In genomic region chr1:202858789-202859414, GRCh38 we compare ENCODE assay signal across 2 cellular contexts.
TF ChIP-seq lines count a peak whose summit lies in the region.

No MANE protein-coding gene starts in this region.

TF ChIP-seq in H1, 55 proteins besides CTCF, POLR2A, EP300 and RAD21:
- TF ChIP-seq CREB1 (IDR thresholded peaks at IDR 0.05) (no peak), YY1 (IDR thresholded peaks at IDR 0.05; ENCODE audit: low read depth, low read length) (no peak), GABPA (IDR thresholded peaks at IDR 0.05; ENCODE audit: borderline replicate concordance, insufficient read depth, low read length) (no peak), CHD1 (IDR thresholded peaks at IDR 0.05; ENCODE audit: low read depth, low read length) (no peak), KDM5A (IDR thresholded peaks at IDR 0.05; ENCODE audit: low read length) (no peak), EGR1 (IDR thresholded peaks at IDR 0.05; ENCODE audit: borderline replicate concordance, low read depth, low read length) (no peak), HDAC2 (IDR thresholded peaks at IDR 0.05; ENCODE audit: borderline replicate concordance in 1 of 2, low read depth in 2 of 2, low read length in 2 of 2) (no peak), SIN3A (conservative IDR thresholded peaks at IDR 0.05 in 1 of 2, IDR thresholded peaks at IDR 0.05 in 1 of 2; ENCODE audit: low read depth in 1 of 2, low read length in 2 of 2) (no peak), JUND (IDR thresholded peaks at IDR 0.05; ENCODE audit: low read length) (no peak), SIX5 (IDR thresholded peaks at IDR 0.05; ENCODE audit: low read depth, low read length) (no peak), USF2 (IDR thresholded peaks at IDR 0.05; ENCODE audit: low read length) (no peak), MAFK (IDR thresholded peaks at IDR 0.05; ENCODE audit: low read depth, low read length) (no peak), CHD2 (IDR thresholded peaks at IDR 0.05; ENCODE audit: low read length) (no peak)

TF ChIP-seq in HepG2, 621 proteins besides CTCF, POLR2A, EP300 and RAD21:
- TF ChIP-seq ZBTB1 (CRISPR knock-in tag; IDR thresholded peaks at IDR 0.05; ENCODE audit: borderline replicate concordance): no peak
- TF ChIP-seq ZNF101 (CRISPR knock-in tag; IDR thresholded peaks at IDR 0.05; ENCODE audit: borderline replicate concordance, low read depth): no peak
- TF ChIP-seq CREBL2 (CRISPR knock-in tag; IDR thresholded peaks at IDR 0.05; ENCODE audit: borderline replicate concordance): no peak
- no peak for TF ChIP-seq ZNF597 (CRISPR knock-in tag; IDR thresholded peaks at IDR 0.05)
- TF ChIP-seq SAFB2 (CRISPR knock-in tag; IDR thresholded peaks at IDR 0.05; ENCODE audit: borderline replicate concordance, low read depth): no peak
- no peak for TF ChIP-seq BRD4 (CRISPR knock-in tag; IDR thresholded peaks at IDR 0.05)
- no peak for TF ChIP-seq SRSF4 (IDR thresholded peaks at IDR 0.05; ENCODE audit: low read depth, low read length, poor library complexity, severe bottlenecking)
- peak; percentile 49; the same call in 1 of the 2 replicates for TF ChIP-seq RARA (CRISPR knock-in tag; IDR thresholded peaks at IDR 0.05)
- TF ChIP-seq NR2F6 (IDR thresholded peaks at IDR 0.05): no peak
- TF ChIP-seq NR2F6 (CRISPR knock-in tag; IDR thresholded peaks at IDR 0.05): 0 out of 2 replicates have a peak, but pooled peaks have one; percentile 12
- TF ChIP-seq ZNF687 (CRISPR knock-in tag; IDR thresholded peaks at IDR 0.05): peak; percentile 61
- TF ChIP-seq ZNF574 (CRISPR knock-in tag; IDR thresholded peaks at IDR 0.05): no peak
- no peak for TF ChIP-seq ZNF362 (CRISPR knock-in tag; IDR thresholded peaks at IDR 0.05; ENCODE audit: borderline replicate concordance)
- no peak for TF ChIP-seq JUN (CRISPR knock-in tag; IDR thresholded peaks at IDR 0.05)
- TF ChIP-seq JUNB (CRISPR knock-in tag; IDR thresholded peaks at IDR 0.05; ENCODE audit: borderline replicate concordance): no peak
- TF ChIP-seq RBFOX2 (IDR thresholded peaks at IDR 0.05; ENCODE audit: low read depth, low read length): no peak
- TF ChIP-seq ZNF331 (CRISPR knock-in tag; IDR thresholded peaks at IDR 0.05): no peak
- TF ChIP-seq ZNF121 (CRISPR knock-in tag; IDR thresholded peaks at IDR 0.05): peak; percentile 69
- no peak for TF ChIP-seq HNRNPUL1 (IDR thresholded peaks at IDR 0.05; ENCODE audit: low read depth, low read length)
- no peak for TF ChIP-seq ZSCAN29 (CRISPR knock-in tag; conservative IDR thresholded peaks at IDR 0.05)
- TF ChIP-seq SIX4 (CRISPR knock-in tag; IDR thresholded peaks at IDR 0.05): no peak
- no peak for TF ChIP-seq ZKSCAN1 (IDR thresholded peaks at IDR 0.05; ENCODE audit: low read length)
- TF ChIP-seq HNF4A (CRISPR knock-in tag; IDR thresholded peaks at IDR 0.05): peak; percentile 62
- TF ChIP-seq YY1 (IDR thresholded peaks at IDR 0.05; ENCODE audit: insufficient read depth, insufficient replicate concordance, low read depth, low read length): no peak
- no peak for TF ChIP-seq POGZ (CRISPR knock-in tag; IDR thresholded peaks at IDR 0.05)
- 0 out of 2 replicates have a peak, but pooled peaks have one; percentile 15 for TF ChIP-seq KDM5B (CRISPR knock-in tag; IDR thresholded peaks at IDR 0.05; ENCODE audit: borderline replicate concordance)
- TF ChIP-seq MIER2 (CRISPR knock-in tag; IDR thresholded peaks at IDR 0.05): no peak
- TF ChIP-seq ZNF230 (CRISPR knock-in tag; IDR thresholded peaks at IDR 0.05): no peak
- no peak for TF ChIP-seq HOXA7 (CRISPR knock-in tag; IDR thresholded peaks at IDR 0.05)
- 0 out of 2 replicates have a peak, but pooled peaks have one; percentile 13 for TF ChIP-seq ZMYM3 (CRISPR knock-in tag; IDR thresholded peaks at IDR 0.05)
- no peak for TF ChIP-seq THAP8 (CRISPR knock-in tag; IDR thresholded peaks at IDR 0.05; ENCODE audit: borderline replicate concordance)
- no peak for TF ChIP-seq REPIN1 (CRISPR knock-in tag; IDR thresholded peaks at IDR 0.05; ENCODE audit: borderline replicate concordance, low read depth)
- TF ChIP-seq PTBP1 (IDR thresholded peaks at IDR 0.05; ENCODE audit: low read depth, low read length, poor library complexity, severe bottlenecking): no peak
- TF ChIP-seq ZNF263 (CRISPR knock-in tag; IDR thresholded peaks at IDR 0.05): peak; percentile 53; the same call in 1 of the 2 replicates
- no peak for TF ChIP-seq ZNF18 (CRISPR knock-in tag; IDR thresholded peaks at IDR 0.05; ENCODE audit: insufficient replicate concordance)
- peak; percentile 9; the same call in 1 of the 2 replicates for TF ChIP-seq IRF9 (CRISPR knock-in tag; IDR thresholded peaks at IDR 0.05; ENCODE audit: borderline replicate concordance)
- no peak for TF ChIP-seq MYC (CRISPR knock-in tag; IDR thresholded peaks at IDR 0.05; ENCODE audit: borderline replicate concordance)
- TF ChIP-seq TOPORS (CRISPR knock-in tag; IDR thresholded peaks at IDR 0.05): no peak
